Comparison of ENCODE assay signal across 9 cellular contexts in the genomic region with DNA sequence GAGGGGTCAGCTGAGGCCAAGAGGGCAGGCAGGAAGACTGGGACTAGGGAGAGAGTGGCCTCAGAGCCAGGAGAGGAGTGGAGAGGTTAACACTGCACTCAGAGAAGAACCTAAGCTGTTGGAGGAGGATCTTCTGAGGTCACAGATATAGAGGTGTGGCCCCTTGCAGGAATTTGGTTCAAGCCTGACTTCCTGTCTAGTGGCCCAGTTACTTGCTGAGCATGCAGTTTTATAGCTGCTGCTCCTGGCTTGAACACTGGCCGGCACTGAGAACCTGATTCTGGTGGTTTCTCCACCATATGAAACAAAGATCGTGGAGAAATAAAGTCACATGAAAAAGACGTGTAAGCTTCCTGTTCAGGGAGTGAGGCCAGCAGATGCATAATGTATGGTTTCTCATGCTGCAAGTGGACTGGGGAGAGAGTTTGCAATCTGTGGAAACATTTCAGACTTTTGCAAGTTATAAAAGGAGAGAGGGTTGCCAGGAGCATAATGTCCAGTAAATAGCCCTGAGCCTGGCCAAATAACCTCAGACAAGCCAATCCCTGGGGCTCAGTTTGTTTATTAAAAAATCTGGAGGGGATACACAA.
DNase-seq lines count a peak whose midpoint lies in the region; ATAC-seq, FAIRE-seq and TF ChIP-seq lines count a peak whose summit lies in the region.
"Had no signal": no experiment of that assay in that cellular context is flagged by ENCODE, and none has a peak within 500 bp of the region (broad histone marks: within the 10 kb centered on the region; RNA-seq: fewer than 3 reads in every experiment).

No MANE protein-coding gene starts in this region.

- intact Hi-C loops in stomach (cut with DNase I; ENCODE audit: low total_unique reads) = no loop called here

- 5 to 23% (median 16%) methylated on average over 3 of the region's 3 CpGs for WGBS in stomach, 5 donors

- H3K4me3 ChIP-seq in GM12865 (ENCODE audit: low read depth, low read length) (no peak overlapping the region), stomach (no peak overlapping the region)
- H3K4me3 ChIP-seq: thoracic aorta had no signal

- no peaks in the 10 kb centered on the region for H3K27me3 ChIP-seq in foreskin keratinocyte
- no peaks in the 10 kb centered on the region for H3K27me3 ChIP-seq in stomach

- ATAC-seq in GM21619 (IDR thresholded peaks at IDR 0.05; ENCODE audit: unreplicated experiment) (peak; percentile 63), foreskin keratinocyte (peak; percentile 55)

- H3K4me1 ChIP-seq in foreskin keratinocyte (no peaks in the 10 kb centered on the region), stomach (peaks cover 24 to 52% (median 39%) of the 10 kb centered on the region in 4 donors)

- H3K9me3 ChIP-seq in stomach = no peaks in the 10 kb centered on the region
- H3K9me3 ChIP-seq: thoracic aorta had no signal

- H3K27ac ChIP-seq in foreskin keratinocyte (no peak overlapping the region), stomach (peak overlapping the region in 3 of 5 donors; percentile 33 to 51 (median 35))
- H3K27ac ChIP-seq: thoracic aorta had no signal

- DNase-seq in GM12865 (ENCODE audit: low read depth) (peak; percentile 68), RPMI7951 (ENCODE audit: low read depth) (peak; percentile 43), foreskin keratinocyte (no peak), stomach (no peak), retina (no peak), NCI-H345 treated with DMSO at 0.1 percent for 48 hours (lab: John Stamatoyannopoulos, UW; ENCODE audit: unreplicated experiment) (no peak), frontal cortex (ENCODE audit: low spot score in 2 of 2) (no peak)

- TF ChIP-seq EP300 in stomach (IDR thresholded peaks at IDR 0.05) = no peak

- H3K36me3 ChIP-seq in stomach = no peaks in the 10 kb centered on the region
- H3K36me3 ChIP-seq: thoracic aorta had no signal

- no peak for TF ChIP-seq POLR2A in stomach (IDR thresholded peaks at IDR 0.05)

- TF ChIP-seq CTCF in GM12865 (IDR thresholded peaks at IDR 0.05; ENCODE audit: insufficient read depth, low read depth, low read length, missing control alignments) (no peak), foreskin keratinocyte (conservative IDR thresholded peaks at IDR 0.05) (no peak), stomach (IDR thresholded peaks at IDR 0.05) (no peak)

- no peak for FAIRE-seq in frontal cortex (lab: Jason Lieb, UNC)

Comparison
In these comparisons a context has a peak if more than half of its experiments do, and no peak if none do; other contexts are left out.
1. DNase-seq: peak in GM12865 (single experiment) and RPMI7951 (single experiment); none in foreskin keratinocyte (0 of 2), stomach (single experiment), retina (single experiment), NCI-H345 treated with DMSO at 0.1 percent for 48 hours (single experiment) and frontal cortex (0 of 2).